ENCODE assay signal across 8 cellular contexts in the genomic region with DNA sequence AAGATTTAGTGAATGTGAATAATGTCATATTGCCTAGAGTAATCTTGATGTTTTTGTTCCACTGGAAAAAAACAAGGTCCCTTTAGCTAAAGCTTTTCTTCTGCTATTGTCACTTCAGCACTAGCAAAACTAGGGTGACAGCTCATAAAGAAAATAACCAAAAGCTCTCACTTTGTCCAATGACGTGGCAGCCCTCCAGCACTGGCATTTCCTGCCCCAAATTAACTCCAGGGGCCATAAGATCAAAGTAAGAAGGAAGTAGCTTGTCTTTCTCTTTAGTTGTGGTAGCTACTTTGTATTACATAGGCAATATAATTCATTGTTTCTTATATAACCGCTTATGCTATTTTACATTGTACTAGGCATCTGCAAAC. TPM values are rescaled to one million over a fixed set of nuclear protein-coding genes. Genes with fewer than 3 reads are reported as not detected.
DNase-seq lines count a peak whose midpoint lies in the region; ATAC-seq, FAIRE-seq and TF ChIP-seq lines count a peak whose summit lies in the region.

No MANE protein-coding gene starts in this region.

- H3K4me1 Mint-ChIP-seq in T-cell = peaks cover 17 to 25% (median 22%) of the 10 kb centered on the region in 3 donors

- peak overlapping the region; percentile 29 for H3K4me3 ChIP-seq in ACC112 (ENCODE audit: low read depth, low read length)
- H3K4me3 ChIP-seq in adrenal gland = no peak overlapping the region
- H3K4me3 ChIP-seq in subcutaneous abdominal adipose tissue (ENCODE audit: low read depth in 1 of 5, low read length in 5 of 5) = no peak overlapping the region

- intact Hi-C loops in adrenal gland (cut with DNase I) = no loop called here

- no peaks in the 10 kb centered on the region for H3K79me2 ChIP-seq in ACC112 (ENCODE audit: control insufficient read depth, insufficient read depth, low read length, unreplicated experiment)

- peak; percentile 72 for FAIRE-seq in GM19239 (lab: Jason Lieb, UNC)

- H2AFZ ChIP-seq in ACC112 (ENCODE audit: low read length, unreplicated experiment) = peak overlapping the region; percentile 67

- no peak overlapping the region for H3K9ac ChIP-seq in subcutaneous abdominal adipose tissue (ENCODE audit: low read length in 5 of 5)

- CTCF ChIA-PET in T-cell (lab: Charles Lee) = interaction anchor here (0.6 to 3.2 kb wide), 5 partner anchors 26 to 1040 kb away, joined by 3 to 20 read pairs (median 4); no protein-coding TSS in a partner anchor

- H3K9me3 ChIP-seq in adrenal gland (replicated peaks in 1 of 3) = no peaks in the 10 kb centered on the region
- H3K9me3 ChIP-seq in subcutaneous abdominal adipose tissue (ENCODE audit: control insufficient read depth in 5 of 5, low read length in 5 of 5) = no peaks in the 10 kb centered on the region

- H3K36me3 Mint-ChIP-seq in T-cell = no peaks in the 10 kb centered on the region

- peak; percentile 95 for ATAC-seq in HG03175 (IDR thresholded peaks at IDR 0.05; ENCODE audit: unreplicated experiment)
- ATAC-seq in T-cell (replicated peaks in 1 of 4) = peak; percentile 82 to 94 (median 92)

- POLR2A ChIA-PET in T-cell (lab: Charles Lee) = no interaction called here

- no peaks in the 10 kb centered on the region for H3K36me3 ChIP-seq in ACC112 (ENCODE audit: insufficient read depth, low read length)
- no peaks in the 10 kb centered on the region for H3K36me3 ChIP-seq in adrenal gland (replicated peaks in 1 of 2)
- H3K36me3 ChIP-seq in subcutaneous abdominal adipose tissue (ENCODE audit: control insufficient read depth in 5 of 5, insufficient read depth in 5 of 5, low read length in 5 of 5) = no peaks in the 10 kb centered on the region

- no peak for DNase-seq in GM19239 (ENCODE audit: insufficient read length, low spot score)
- DNase-seq in T-cell = peak in 33 of 34 experiments; percentile 16 to 74 (median 54)
- peak; percentile 57 to 94 (median 82) for DNase-seq in adrenal gland
- peak; percentile 78 for DNase-seq in medulla oblongata (ENCODE audit: extremely low spot score)
- DNase-seq in NCI-H82 (lab: John Stamatoyannopoulos, UW) = no peak

- no peaks in the 10 kb centered on the region for H3K27me3 Mint-ChIP-seq in T-cell

- peaks cover 32% of the 10 kb centered on the region for H3K4me1 ChIP-seq in ACC112 (ENCODE audit: control insufficient read depth, insufficient read depth, low read length, unreplicated experiment)
- peaks cover 19 to 33% of the 10 kb centered on the region in 2 donors for H3K4me1 ChIP-seq in adrenal gland (replicated peaks in 1 of 2)
- H3K4me1 ChIP-seq in subcutaneous abdominal adipose tissue (ENCODE audit: control insufficient read depth in 5 of 5, insufficient read depth in 5 of 5, low read length in 5 of 5) = peaks cover 0 to 12% (median 9%) of the 10 kb centered on the region in 5 donors

- TF ChIP-seq CTCF in adrenal gland (IDR thresholded peaks at IDR 0.05) = no peak

- H3K27me3 ChIP-seq in ACC112 (ENCODE audit: insufficient read depth, low read length) (no peaks in the 10 kb centered on the region), adrenal gland (no peaks in the 10 kb centered on the region), subcutaneous abdominal adipose tissue (ENCODE audit: control insufficient read depth in 5 of 5, insufficient read depth in 4 of 5, low read length in 5 of 5) (no peaks in the 10 kb centered on the region)

- 5 to 21% (median 18%) methylated on average over 2 of the region's 2 CpGs for WGBS in adrenal gland, 4 donors

- H3K27ac Mint-ChIP-seq in T-cell = peak overlapping the region; percentile 72 to 81

- no peak for TF ChIP-seq POLR2A in adrenal gland (IDR thresholded peaks at IDR 0.05)

- no peaks in the 10 kb centered on the region for H3K9me3 Mint-ChIP-seq in T-cell

- H3K27ac ChIP-seq in ACC112 (ENCODE audit: low read depth, low read length) = peak overlapping the region; percentile 95
- H3K27ac ChIP-seq in adrenal gland = peak overlapping the region; percentile 43 to 81 (median 70)
- H3K27ac ChIP-seq in subcutaneous abdominal adipose tissue (ENCODE audit: low read depth, low read length) = peak overlapping the region; percentile 47

- H3K4me3 Mint-ChIP-seq in T-cell = peak overlapping the region in 1 of 3 donors; percentile 57

RNA-seq across cellular contexts. Expression of a gene that starts 47.3 kb away (rescaled TPM):
- 100 to 1,000 TPM in 1 of 5 donors, 10 to 100 TPM in 4; 18.5 to 106 (median 52.3) TPM for total RNA-seq in T-cell
- 10 to 100 TPM; 10.7 to 83.0 (median 55.2) TPM for total RNA-seq in adrenal gland
- polyA plus RNA-seq in adrenal gland = 10 to 100 TPM; 21.1 to 59.6 (median 21.2) TPM

Comparison
In these comparisons a context has a peak if more than half of its experiments do, and no peak if none do; other contexts are left out.
1. DNase-seq: peak in T-cell (33 of 34), adrenal gland (7 of 7) and medulla oblongata (single experiment); none in GM19239 (single experiment) and NCI-H82 (single experiment).
2. Peak in every context shown above with its lines, with median percentiles within 50 percentile points of each other: H3K27ac ChIP-seq.